ENCODE assay signal across 23 cellular contexts in the genomic region with DNA sequence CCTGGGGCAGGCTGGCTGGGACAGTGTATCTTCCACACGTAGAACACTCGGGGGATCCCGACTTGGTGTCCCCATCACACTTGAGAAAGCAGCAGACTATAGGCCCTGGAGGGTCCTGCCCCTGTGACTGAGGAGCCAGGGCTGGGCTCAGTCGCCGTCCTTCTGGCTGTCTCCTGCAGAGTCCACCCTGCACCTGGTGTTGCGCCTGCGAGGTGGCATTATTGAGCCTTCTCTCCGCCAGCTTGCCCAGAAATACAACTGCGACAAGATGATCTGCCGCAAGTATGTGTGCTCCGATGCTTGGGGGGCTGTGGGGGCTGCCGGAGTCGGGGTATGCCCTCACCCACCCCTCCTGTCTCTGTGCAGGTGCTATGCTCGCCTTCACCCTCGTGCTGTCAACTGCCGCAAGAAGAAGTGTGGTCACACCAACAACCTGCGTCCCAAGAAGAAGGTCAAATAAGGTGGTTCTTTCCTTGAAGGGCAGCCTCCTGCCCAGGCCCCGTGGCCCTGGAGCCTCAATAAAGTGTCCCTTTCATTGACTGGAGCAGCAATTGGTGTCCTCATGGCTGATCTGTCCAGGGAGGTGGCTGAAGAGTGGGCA. TPM values are rescaled to one million over a fixed set of nuclear protein-coding genes. Genes with fewer than 3 reads are reported as not detected.
DNase-seq lines count a peak whose midpoint lies in the region; ATAC-seq, FAIRE-seq and TF ChIP-seq lines count a peak whose summit lies in the region.
"Had no signal": no experiment of that assay in that cellular context is flagged by ENCODE, and none has a peak within 500 bp of the region (broad histone marks: within the 10 kb centered on the region; RNA-seq: fewer than 3 reads in every experiment).

No MANE protein-coding gene starts in this region.

- no peak for TF ChIP-seq POLR2A in H1 (IDR thresholded peaks at IDR 0.05; ENCODE audit: control extremely low read depth in 1 of 2, low read depth in 2 of 2, low read length in 2 of 2)

- no peak for FAIRE-seq in H1 (lab: Jason Lieb, UNC)
- FAIRE-seq: HTR-8/SVneo, kidney had no signal

- no peak for TF ChIP-seq RAD21 in H1 (IDR thresholded peaks at IDR 0.05 in 1 of 2, conservative IDR thresholded peaks at IDR 0.05 in 1 of 2; ENCODE audit: low read depth in 2 of 2, low read length in 2 of 2)

- POLR2A ChIA-PET in CD4-positive, alpha-beta T cell (lab: Charles Lee): no interaction called here
- POLR2A ChIA-PET in H1 (lab: Charles Lee; ENCODE audit: partially characterized antibody): interaction anchor here (0.8 to 6.1 kb wide), 4 partner anchors 15 to 44 kb away, joined by 3 to 112 read pairs (median 14); partner anchors contain the start of genes KXD1 and REX1BD

- H2BK5ac ChIP-seq in H1 (ENCODE audit: low read depth, low read length): no peak overlapping the region

- no peak overlapping the region for H3K56ac ChIP-seq in H1 (replicated peaks; ENCODE audit: insufficient read length, low read depth, low read length)

- H2BK20ac ChIP-seq in H1 (ENCODE audit: low read length): no peak overlapping the region

- DNase-seq in CD4-positive, alpha-beta T cell: no peak
- DNase-seq in H1 (ENCODE audit: low read depth in 1 of 2, low spot score in 2 of 2): no peak
- no peak for DNase-seq in foreskin keratinocyte
- DNase-seq in tibial artery: no peak
- DNase-seq: activated CD4-positive, CD25-positive, alpha-beta regulatory T cell treated with anti-CD3 and anti-CD28 coated beads, Interleukin-2, amount 50 U/mL, for 72 hours; cortex of kidney; GM23248; hippocampal formation; kidney; naive B cell; NCI-H1417 treated with DMSO at 0.1 percent for 48 hours; NCI-H2171; OCI-M1; SJCRH30; stimulated activated CD4-positive, alpha-beta T cell treated with anti-CD3 and anti-CD28 coated beads, Interleukin-4, amount 100 ng/mL, for 1 hour; T1000 had no signal

- no peak overlapping the region for H3K9ac ChIP-seq in H1 (replicated peaks in 1 of 4; ENCODE audit: extremely low read depth in 1 of 4, low read depth in 3 of 4, low read length in 3 of 4)
- H3K9ac ChIP-seq: GM23248 had no signal

- no peak for TF ChIP-seq EP300 in H1 (IDR thresholded peaks at IDR 0.05; ENCODE audit: borderline replicate concordance in 1 of 2, low read depth in 2 of 2, low read length in 2 of 2)

- no peak overlapping the region for H3K4me2 ChIP-seq in H1 (ENCODE audit: insufficient read depth in 1 of 2, low read depth in 2 of 2, low read length in 2 of 2)

- no peak overlapping the region for H2BK12ac ChIP-seq in H1 (ENCODE audit: low read depth, low read length)

- H3K23me2 ChIP-seq in H1 (ENCODE audit: low read depth, low read length): peaks cover 10% of the 10 kb centered on the region

- H3K23ac ChIP-seq in H1 (ENCODE audit: insufficient read length): no peak overlapping the region

- H3K14ac ChIP-seq in H1 (ENCODE audit: insufficient read length): no peak overlapping the region

- peaks cover 12 to 20% of the 10 kb centered on the region in 2 experiments for H3K79me2 ChIP-seq in H1 (ENCODE audit: control insufficient read depth in 1 of 2, insufficient read depth in 2 of 2, low read length in 2 of 2)

- H2AK5ac ChIP-seq in H1 (ENCODE audit: low read depth, low read length): no peak overlapping the region

- H3K9me3 ChIP-seq in CD4-positive, alpha-beta T cell (ENCODE audit: control insufficient read depth, low read length): no peaks in the 10 kb centered on the region
- no peaks in the 10 kb centered on the region for H3K9me3 ChIP-seq in H1 (ENCODE audit: insufficient read depth in 2 of 2, low read depth in 1 of 2, low read length in 1 of 2)
- no peaks in the 10 kb centered on the region for H3K9me3 ChIP-seq in tibial artery
- H3K9me3 ChIP-seq: breast epithelium, SJCRH30 had no signal

- peaks cover 20% of the 10 kb centered on the region for H3K4me1 Mint-ChIP-seq in CD4-positive, alpha-beta T cell (ENCODE audit: low read depth)
- H3K4me1 Mint-ChIP-seq in IgD-negative memory B cell: peaks cover 15 to 17% (median 15%) of the 10 kb centered on the region in 3 donors

- no peak overlapping the region for H4K91ac ChIP-seq in H1 (replicated peaks; ENCODE audit: insufficient read length, low read length)

- H3K27ac Mint-ChIP-seq in CD4-positive, alpha-beta T cell: peak overlapping the region; percentile 24
- H3K27ac Mint-ChIP-seq in IgD-negative memory B cell: peak overlapping the region in 2 of 3 donors; percentile 23 to 75
- H3K27ac Mint-ChIP-seq: progenitor cell of endocrine pancreas had no signal

- H3K27me3 Mint-ChIP-seq in CD4-positive, alpha-beta T cell: no peaks in the 10 kb centered on the region
- no peaks in the 10 kb centered on the region for H3K27me3 Mint-ChIP-seq in IgD-negative memory B cell
- H3K27me3 Mint-ChIP-seq: naive B cell, progenitor cell of endocrine pancreas had no signal

- H3K27ac ChIP-seq in CD4-positive, alpha-beta T cell (ENCODE audit: low read depth, low read length): no peak overlapping the region
- H3K27ac ChIP-seq in H1 (ENCODE audit: low read depth, low read length) (no peak overlapping the region), foreskin keratinocyte (no peak overlapping the region), tibial artery (no peak overlapping the region)
- H3K27ac ChIP-seq: breast epithelium, GM23248, SJCRH30, skin epidermis had no signal

- H3K9me3 Mint-ChIP-seq in CD4-positive, alpha-beta T cell: no peaks in the 10 kb centered on the region
- H3K9me3 Mint-ChIP-seq in IgD-negative memory B cell: no peaks in the 10 kb centered on the region
- H3K9me3 Mint-ChIP-seq: activated naive CD4-positive, alpha-beta T cell treated with anti-CD3 and anti-CD28 coated beads, Interleukin-2, amount 50 U/mL, for 72 hours; naive B cell had no signal

- no peak for TF ChIP-seq CTCF in CD4-positive, alpha-beta T cell (IDR thresholded peaks at IDR 0.05)
- TF ChIP-seq CTCF in H1 (IDR thresholded peaks at IDR 0.05; ENCODE audit: control extremely low read depth in 1 of 3, insufficient read depth in 1 of 3, low read depth in 1 of 3, low read length in 3 of 3) (no peak), foreskin keratinocyte (conservative IDR thresholded peaks at IDR 0.05) (no peak), tibial artery (IDR thresholded peaks at IDR 0.05) (no peak)

- H2AFZ ChIP-seq in H1 (ENCODE audit: low read length): no peak overlapping the region
- H2AFZ ChIP-seq: GM23248 had no signal

- no peaks in the 10 kb centered on the region for H3K27me3 ChIP-seq in CD4-positive, alpha-beta T cell (ENCODE audit: control insufficient read depth, insufficient read depth, low read length)
- no peaks in the 10 kb centered on the region for H3K27me3 ChIP-seq in H1 (replicated peaks in 1 of 4; ENCODE audit: control insufficient read depth in 3 of 4, extremely low read depth in 1 of 4, insufficient read depth in 3 of 4, low read length in 3 of 4)
- H3K27me3 ChIP-seq in foreskin keratinocyte: no peaks in the 10 kb centered on the region
- H3K27me3 ChIP-seq in tibial artery: no peaks in the 10 kb centered on the region
- H3K27me3 ChIP-seq: breast epithelium, SJCRH30 had no signal

- H3K18ac ChIP-seq in H1 (ENCODE audit: extremely low read depth, low read length): no peak overlapping the region

- H4K20me1 ChIP-seq in H1 (replicated peaks in 1 of 2; ENCODE audit: control insufficient read depth in 1 of 2, insufficient read depth in 2 of 2, low read length in 2 of 2): peaks cover 9 to 27% of the 10 kb centered on the region in 2 experiments

- CTCF ChIA-PET in CD4-positive, alpha-beta T cell (lab: Charles Lee): interaction anchor here (1.3 kb wide), 1 partner anchor 19 kb away, joined by 3 read pairs; no protein-coding TSS in a partner anchor
- CTCF ChIA-PET in H1 (lab: Charles Lee; ENCODE audit: partially characterized antibody): interaction anchor here (0.6 to 4.7 kb wide), 3 partner anchors 14 to 405 kb away, joined by 4 to 28 read pairs (median 7); partner anchors contain the start of genes ELL and REX1BD

- no peak for ATAC-seq in CD4-positive, alpha-beta T cell (ENCODE audit: poor library complexity)
- no peak for ATAC-seq in foreskin keratinocyte
- ATAC-seq: activated naive CD4-positive, alpha-beta T cell treated with anti-CD3 and anti-CD28 coated beads, Interleukin-2, amount 50 U/mL, for 72 hours had no signal

- no peak overlapping the region for H3K4ac ChIP-seq in H1 (replicated peaks; ENCODE audit: insufficient read length, low read depth, low read length)

- H4K8ac ChIP-seq in H1 (ENCODE audit: extremely low read depth, insufficient read depth, low read length): 0 out of 2 replicates have a peak overlapping the region, but pooled peaks have one; percentile 12

- H3K79me1 ChIP-seq in H1 (ENCODE audit: low read depth, low read length): peaks cover 13% of the 10 kb centered on the region

- intact Hi-C loops in CD4-positive, alpha-beta T cell (cut with DNase I, micrococcal nuclease): loop anchor here in 1 of 2 experiments (5.0 kb wide), 1 partner anchor 102 kb away; no protein-coding TSS in a partner anchor
- intact Hi-C loops in tibial artery (cut with DNase I; ENCODE audit: low total_unique reads): no loop called here

- peaks cover 73% of the 10 kb centered on the region for H3K36me3 Mint-ChIP-seq in CD4-positive, alpha-beta T cell (ENCODE audit: low read depth)
- peaks cover 4% of the 10 kb centered on the region for H3K36me3 Mint-ChIP-seq in IgD-negative memory B cell

- peak overlapping the region; percentile 34 for H3K4me3 Mint-ChIP-seq in CD4-positive, alpha-beta T cell
- peak overlapping the region in 2 of 4 donors; percentile 54 to 66 for H3K4me3 Mint-ChIP-seq in IgD-negative memory B cell

- no peak overlapping the region for H4K5ac ChIP-seq in H1 (ENCODE audit: insufficient read length, low read depth, low read length)

- WGBS in H1 (ENCODE audit: extremely low coverage in 1 of 2, insufficient coverage in 1 of 2, insufficient read length in 1 of 2, insufficient replicate concordance in 2 of 2, low coverage in 1 of 2, low lambda C conversion rate in 2 of 2, missing lambda C conversion rate in 1 of 2), 2 experiments: 92% methylated on average over 18 of the region's 18 CpGs; no CpG with 5 or more reads in 1 of the 2 experiments

- H3K36me3 ChIP-seq in H1 (ENCODE audit: control insufficient read depth in 2 of 4, insufficient read depth in 4 of 4, low read length in 3 of 4): peaks cover 16 to 44% (median 32%) of the 10 kb centered on the region in 4 experiments
- peaks cover 33 to 47% (median 44%) of the 10 kb centered on the region in 3 donors for H3K36me3 ChIP-seq in tibial artery

- H3K4me1 ChIP-seq in H1 (replicated peaks in 1 of 4; ENCODE audit: control insufficient read depth in 3 of 4, insufficient read depth in 4 of 4, low read length in 3 of 4) (peaks cover 0 to 9% (median 6%) of the 10 kb centered on the region in 4 experiments; a peak in 6 of 7 replicates), foreskin keratinocyte (no peaks in the 10 kb centered on the region), tibial artery (peaks cover 0 to 22% (median 13%) of the 10 kb centered on the region in 4 donors)

- no peak overlapping the region for H2BK120ac ChIP-seq in H1 (replicated peaks; ENCODE audit: low read depth, low read length)

- no peak overlapping the region for H3K4me3 ChIP-seq in H1 (ENCODE audit: extremely low read depth in 1 of 4, insufficient read depth in 2 of 4, low read depth in 3 of 4, low read length in 4 of 4)
- no peak overlapping the region for H3K4me3 ChIP-seq in tibial artery
- H3K4me3 ChIP-seq: breast epithelium, GM23248, SJCRH30, skin epidermis had no signal

- H2BK15ac ChIP-seq in H1 (ENCODE audit: low read length): no peak overlapping the region

RNA-seq across cellular contexts. Expression of gene UBA52, which starts 3.1 kb away (rescaled TPM):
- 1,000 to 10,000 TPM; 2,255 to 2,378 TPM for total RNA-seq in CD4-positive, alpha-beta T cell
- polyA plus RNA-seq in IgD-negative memory B cell (1,891 TPM), H1 (2011; rRNA removed) (2,924 and 5,409 TPM in 2 replicates), foreskin keratinocyte (1,727 and 1,808 TPM in 2 replicates)
- total RNA-seq in H1 (2021; fragmentation: NEBNext Ultra II Directional; extraction: Animal tissue kit (Norgen Biotek cat#: 25700)): 1,331 and 1,340 TPM in 2 replicates
- 3,548 TPM for polyA plus RNA-seq in H1 (2011; cell fraction: cytosol; rRNA removed)
- 1,787 TPM for polyA plus RNA-seq in H1 (2011; cell fraction: nucleus; rRNA removed)
- polyA plus RNA-seq in H1 (2012, experiment 1 of 2): 2,370 to 2,796 TPM (median 2,589 TPM) in 4 replicates
- polyA plus RNA-seq in H1 (2012, experiment 2 of 2): 3,432 TPM
- 1,517 TPM for polyA plus RNA-seq in H1 (2013, experiment 1 of 2)
- polyA plus RNA-seq in H1 (2013, experiment 2 of 2): 1,516 TPM
- 1,852 and 1,905 TPM in 2 replicates for polyA minus RNA-seq in H1 (2011; rRNA and poly(A)+ RNA removed)
- 518 TPM for polyA minus RNA-seq in H1 (2011; cell fraction: cytosol; rRNA and poly(A)+ RNA removed)
- polyA minus RNA-seq in H1 (2011; cell fraction: nucleus; rRNA and poly(A)+ RNA removed): 613 TPM
- 1,160 and 1,167 TPM in 2 replicates for total RNA-seq in foreskin keratinocyte

RNA-seq across cellular contexts. Expression of gene REX1BD, which starts 13.8 kb away (rescaled TPM):
- total RNA-seq in CD4-positive, alpha-beta T cell: 10 to 100 TPM; 88.4 to 88.9 TPM
- polyA plus RNA-seq in IgD-negative memory B cell: 138 TPM
- total RNA-seq in H1 (2021; fragmentation: NEBNext Ultra II Directional; extraction: Animal tissue kit (Norgen Biotek cat#: 25700)): 56.8 and 63.1 TPM in 2 replicates
- 62.7 and 132 TPM in 2 replicates for polyA plus RNA-seq in H1 (2011; rRNA removed)
- polyA plus RNA-seq in H1 (2011; cell fraction: cytosol; rRNA removed): 95.5 TPM
- 203 TPM for polyA plus RNA-seq in H1 (2011; cell fraction: nucleus; rRNA removed)
- polyA plus RNA-seq in H1 (2012, experiment 1 of 2): 24.8 to 73.2 TPM (median 62.2 TPM) in 4 replicates
- polyA plus RNA-seq in H1 (2012, experiment 2 of 2): 46.1 TPM
- polyA plus RNA-seq in H1 (2013, experiment 1 of 2): 101 TPM
- polyA plus RNA-seq in H1 (2013, experiment 2 of 2): 91.7 TPM
- polyA minus RNA-seq in H1 (2011; rRNA and poly(A)+ RNA removed): 2.7 and 3.3 TPM in 2 replicates
- polyA minus RNA-seq in H1 (2011; cell fraction: cytosol; rRNA and poly(A)+ RNA removed): 32.8 TPM
- polyA minus RNA-seq in H1 (2011; cell fraction: nucleus; rRNA and poly(A)+ RNA removed): 20.1 TPM
- 69.5 and 69.8 TPM in 2 replicates for total RNA-seq in foreskin keratinocyte
- 84.5 and 88.3 TPM in 2 replicates for polyA plus RNA-seq in foreskin keratinocyte

RNA-seq across cellular contexts. Expression of gene KXD1, which starts 17.1 kb away (rescaled TPM):
- 10 to 100 TPM; 64.2 to 66.9 TPM for total RNA-seq in CD4-positive, alpha-beta T cell
- polyA plus RNA-seq in IgD-negative memory B cell (82.8 TPM), H1 (2011; rRNA removed) (267 and 305 TPM in 2 replicates), foreskin keratinocyte (140 and 143 TPM in 2 replicates)
- total RNA-seq in H1 (2021; fragmentation: NEBNext Ultra II Directional; extraction: Animal tissue kit (Norgen Biotek cat#: 25700)): 113 and 115 TPM in 2 replicates
- 232 TPM for polyA plus RNA-seq in H1 (2011; cell fraction: cytosol; rRNA removed)
- polyA plus RNA-seq in H1 (2011; cell fraction: nucleus; rRNA removed): 245 TPM
- polyA plus RNA-seq in H1 (2012, experiment 1 of 2): 126 to 174 TPM (median 161 TPM) in 4 replicates
- polyA plus RNA-seq in H1 (2012, experiment 2 of 2): 190 TPM
- 119 TPM for polyA plus RNA-seq in H1 (2013, experiment 1 of 2)
- polyA plus RNA-seq in H1 (2013, experiment 2 of 2): 117 TPM
- 123 and 134 TPM in 2 replicates for polyA minus RNA-seq in H1 (2011; rRNA and poly(A)+ RNA removed)
- 108 TPM for polyA minus RNA-seq in H1 (2011; cell fraction: cytosol; rRNA and poly(A)+ RNA removed)
- 57.9 TPM for polyA minus RNA-seq in H1 (2011; cell fraction: nucleus; rRNA and poly(A)+ RNA removed)
- 105 and 106 TPM in 2 replicates for total RNA-seq in foreskin keratinocyte

RNA-seq across cellular contexts. Expression of gene FKBP8, which starts 31.4 kb away (rescaled TPM):
- total RNA-seq in CD4-positive, alpha-beta T cell: 100 to 1,000 TPM; 147 to 152 TPM
- 120 TPM for polyA plus RNA-seq in IgD-negative memory B cell
- total RNA-seq in H1 (2021; fragmentation: NEBNext Ultra II Directional; extraction: Animal tissue kit (Norgen Biotek cat#: 25700)): 264 and 273 TPM in 2 replicates
- polyA plus RNA-seq in H1 (2011; rRNA removed): 309 and 441 TPM in 2 replicates
- polyA plus RNA-seq in H1 (2011; cell fraction: cytosol; rRNA removed): 383 TPM
- polyA plus RNA-seq in H1 (2011; cell fraction: nucleus; rRNA removed): 364 TPM
- 208 to 378 TPM (median 354 TPM) in 4 replicates for polyA plus RNA-seq in H1 (2012, experiment 1 of 2)
- polyA plus RNA-seq in H1 (2012, experiment 2 of 2): 339 TPM
- polyA plus RNA-seq in H1 (2013, experiment 1 of 2): 164 TPM
- polyA plus RNA-seq in H1 (2013, experiment 2 of 2): 163 TPM
- polyA minus RNA-seq in H1 (2011; rRNA and poly(A)+ RNA removed): 84.8 and 104 TPM in 2 replicates
- polyA minus RNA-seq in H1 (2011; cell fraction: cytosol; rRNA and poly(A)+ RNA removed): 178 TPM
- polyA minus RNA-seq in H1 (2011; cell fraction: nucleus; rRNA and poly(A)+ RNA removed): 121 TPM
- total RNA-seq in foreskin keratinocyte: 240 and 245 TPM in 2 replicates
- polyA plus RNA-seq in foreskin keratinocyte: 342 and 349 TPM in 2 replicates

RNA-seq across cellular contexts. Expression of gene CRLF1, which starts 31.8 kb away (rescaled TPM):
- not detected for total RNA-seq in CD4-positive, alpha-beta T cell
- polyA plus RNA-seq in IgD-negative memory B cell: 0.38 TPM
- 9.5 and 10.3 TPM in 2 replicates for total RNA-seq in H1 (2021; fragmentation: NEBNext Ultra II Directional; extraction: Animal tissue kit (Norgen Biotek cat#: 25700))
- polyA plus RNA-seq in H1 (2011; rRNA removed): 7.2 and 19.2 TPM in 2 replicates
- polyA plus RNA-seq in H1 (2011; cell fraction: cytosol; rRNA removed): 10.3 TPM
- 15.8 TPM for polyA plus RNA-seq in H1 (2011; cell fraction: nucleus; rRNA removed)
- polyA plus RNA-seq in H1 (2012, experiment 1 of 2): 5.8 to 11.1 TPM (median 9.9 TPM) in 4 replicates
- polyA plus RNA-seq in H1 (2012, experiment 2 of 2): 10.1 TPM
- polyA plus RNA-seq in H1 (2013, experiment 1 of 2): 46.8 TPM
- polyA plus RNA-seq in H1 (2013, experiment 2 of 2): 48.9 TPM
- polyA minus RNA-seq in H1 (2011; rRNA and poly(A)+ RNA removed): 0.68 and 2.1 TPM in 2 replicates
- polyA minus RNA-seq in H1 (2011; cell fraction: cytosol; rRNA and poly(A)+ RNA removed): 7.1 TPM
- 2.5 TPM for polyA minus RNA-seq in H1 (2011; cell fraction: nucleus; rRNA and poly(A)+ RNA removed)
- total RNA-seq in foreskin keratinocyte: 0.37 and 0.60 TPM in 2 replicates
- polyA plus RNA-seq in foreskin keratinocyte: 0.13 and 0.20 TPM in 2 replicates
- total RNA-seq: activated naive CD4-positive, alpha-beta T cell treated with anti-CD3 and anti-CD28 coated beads, Interleukin-2, amount 50 U/mL, for 72 hours; lung microvascular endothelial cell had no signal
